14 cellular contexts compared by ENCODE assay signal in genomic region chr12:113874999-113875561, GRCh38.
A peak's percentile ranks its signal among the peaks of the same experiment; 100 is the strongest.
DNase-seq lines count a peak whose midpoint lies in the region; ATAC-seq and TF ChIP-seq lines count a peak whose summit lies in the region.
"Had no signal": no experiment of that assay in that cellular context is flagged by ENCODE, and none has a peak within 500 bp of the region (broad histone marks: within the 10 kb centered on the region; RNA-seq: fewer than 3 reads in every experiment).

No MANE protein-coding gene starts in this region.

- no peaks in the 10 kb centered on the region for H3K9me3 ChIP-seq in SJSA1 (replicated peaks)
- no peaks in the 10 kb centered on the region for H3K9me3 ChIP-seq in fibroblast of lung (ENCODE audit: control insufficient read depth, insufficient read depth, low read depth, low read length)

- TF ChIP-seq CTCF in fibroblast of lung (conservative IDR thresholded peaks at IDR 0.05 in 1 of 2, IDR thresholded peaks at IDR 0.05 in 1 of 2; ENCODE audit: low read depth in 1 of 2, low read length in 2 of 2), result no peak

- H3K27ac ChIP-seq in SJSA1, result peak overlapping the region; percentile 86
- peak overlapping the region; percentile 14 for H3K27ac ChIP-seq in fibroblast of lung (ENCODE audit: insufficient read depth, low read length)
- H3K27ac ChIP-seq: epithelial cell of prostate, VCaP had no signal

- H3K36me3 ChIP-seq in SJSA1, result peaks cover 17% of the 10 kb centered on the region
- no peaks in the 10 kb centered on the region for H3K36me3 ChIP-seq in fibroblast of lung (ENCODE audit: control insufficient read depth, insufficient read depth, low read length)

- no peak overlapping the region for H3K4me2 ChIP-seq in fibroblast of lung (ENCODE audit: extremely low read depth, insufficient read depth, low read length)

- H3K4me1 ChIP-seq in SJSA1 (replicated peaks), result peaks cover 25% of the 10 kb centered on the region
- H3K4me1 ChIP-seq in fibroblast of lung (ENCODE audit: control insufficient read depth, extremely low read depth, insufficient read depth, low read length), result no peaks in the 10 kb centered on the region

- no peak overlapping the region for H3K9ac ChIP-seq in fibroblast of lung (ENCODE audit: insufficient read depth, low read length)

- H3K27me3 ChIP-seq in SJSA1 (replicated peaks) (no peaks in the 10 kb centered on the region), fibroblast of lung (ENCODE audit: control insufficient read depth, insufficient read depth, low read length) (no peaks in the 10 kb centered on the region)

- no peak overlapping the region for H2AFZ ChIP-seq in fibroblast of lung (ENCODE audit: low read length)

- DNase-seq in ELR (ENCODE audit: low read depth), result peak; percentile 47
- peak; percentile 86 to 89 for DNase-seq in SJSA1 (ENCODE audit: low read depth in 1 of 2, low spot score in 2 of 2)
- DNase-seq in fibroblast of lung (ENCODE audit: low read depth in 2 of 2), result peak; percentile 75 to 89
- DNase-seq in skeletal muscle cell (ENCODE audit: low read depth), result peak; percentile 31
- no peak for DNase-seq in NCI-H1694 treated with DMSO at 0.1 percent for 48 hours (lab: John Stamatoyannopoulos, UW)
- DNase-seq in glomerular visceral epithelial cell (ENCODE audit: extremely low spot score), result no peak
- DNase-seq in NCI-H2171 treated with DMSO at 0.1 percent for 48 hours (lab: John Stamatoyannopoulos, UW), result no peak
- DNase-seq: activated CD8-positive, alpha-beta memory T cell treated with anti-CD3 and anti-CD28 coated beads, Interleukin-2, amount 10 ng/mL, durations not matched to agents 7 days and 5 days; activated naive CD4-positive, alpha-beta T cell; naive thymus-derived CD8-positive, alpha-beta T cell; stimulated activated CD4-positive, alpha-beta T cell treated with anti-CD3 and anti-CD28 coated beads, Interleukin-2, amount 100 ng/mL, for 48 hours had no signal

- no peaks in the 10 kb centered on the region for H4K20me1 ChIP-seq in fibroblast of lung (ENCODE audit: control insufficient read depth, extremely low read depth, insufficient read depth, low read length)

- H3K4me3 ChIP-seq in SJSA1, result no peak overlapping the region
- no peak overlapping the region for H3K4me3 ChIP-seq in fibroblast of lung (replicated peaks in 1 of 4; ENCODE audit: control extremely low read depth in 1 of 4, insufficient read depth in 1 of 4, low read depth in 3 of 4, low read length in 4 of 4)
- H3K4me3 ChIP-seq in skeletal muscle cell (ENCODE audit: low read depth, low read length), result no peak overlapping the region

- ATAC-seq in HG02970 (IDR thresholded peaks at IDR 0.05; ENCODE audit: low FRiP score, unreplicated experiment), result no peak
- ATAC-seq: activated CD8-positive, alpha-beta memory T cell treated with anti-CD3 and anti-CD28 coated beads, Interleukin-2, amount 10 ng/mL, durations not matched to agents 7 days and 5 days; naive thymus-derived CD8-positive, alpha-beta T cell had no signal

- H3K79me2 ChIP-seq in fibroblast of lung (ENCODE audit: control insufficient read depth, insufficient read depth, low read length), result no peaks in the 10 kb centered on the region

Comparison
In these comparisons a context has a peak if more than half of its experiments do, and no peak if none do; other contexts are left out.
1. DNase-seq: peak in ELR (single experiment), SJSA1 (2 of 2), fibroblast of lung (2 of 2) and skeletal muscle cell (single experiment); none in NCI-H1694 treated with DMSO at 0.1 percent for 48 hours (single experiment), glomerular visceral epithelial cell (single experiment) and NCI-H2171 treated with DMSO at 0.1 percent for 48 hours (single experiment).